ENCODE assay signal across 1 cellular context in the genomic region with DNA sequence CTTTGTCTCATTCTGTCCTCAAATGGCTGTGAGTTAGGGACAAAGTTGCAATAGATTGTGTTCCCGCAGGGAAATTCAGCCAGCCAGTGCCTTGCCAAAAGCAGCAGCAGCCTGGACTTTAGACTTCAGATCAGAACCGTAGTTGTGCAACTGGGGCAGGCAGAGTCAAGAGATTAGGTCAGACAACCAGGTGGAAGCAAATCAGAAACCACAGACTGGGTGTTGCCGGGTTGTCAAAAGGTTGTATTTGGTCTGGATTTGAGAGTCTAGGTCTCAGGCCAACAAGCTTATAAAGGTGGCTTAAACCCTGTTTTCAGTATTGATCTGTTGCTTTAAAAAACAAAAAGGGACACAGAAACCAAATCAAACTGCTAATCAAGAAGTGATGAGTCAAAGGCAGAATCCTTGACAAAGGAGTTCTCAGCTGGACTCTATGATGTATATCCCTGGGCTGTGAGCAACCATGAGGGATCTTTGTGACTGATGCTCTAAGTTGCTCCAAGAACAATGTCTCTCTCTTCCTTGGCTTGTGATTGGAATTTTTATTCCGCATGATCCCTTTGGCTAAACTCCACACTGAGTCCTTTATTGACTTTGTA.
A peak's percentile ranks its signal among the peaks of the same experiment; 100 is the strongest.
TF ChIP-seq lines count a peak whose summit lies in the region.

No MANE protein-coding gene starts in this region.

TF ChIP-seq in HepG2, 621 proteins besides CTCF, POLR2A, EP300 and RAD21 (continued from another document and continues in another):
- TF ChIP-seq RXRA (CRISPR knock-in tag; IDR thresholded peaks at IDR 0.05), result peak; percentile 91
- TF ChIP-seq NCOA1 (CRISPR knock-in tag; IDR thresholded peaks at IDR 0.05), result no peak
- TF ChIP-seq FOXK2 (IDR thresholded peaks at IDR 0.05), result no peak
- TF ChIP-seq ZNF281 (CRISPR knock-in tag; IDR thresholded peaks at IDR 0.05; ENCODE audit: borderline replicate concordance), result peak; percentile 11; the same call in 1 of the 2 replicates
- peak; percentile 63; the same call in 1 of the 2 replicates for TF ChIP-seq ZNF512B (CRISPR knock-in tag; IDR thresholded peaks at IDR 0.05; ENCODE audit: borderline replicate concordance)
- TF ChIP-seq DPF2 (CRISPR knock-in tag; IDR thresholded peaks at IDR 0.05; ENCODE audit: borderline replicate concordance, low read depth), result peak; percentile 88
- TF ChIP-seq ISL2 (CRISPR knock-in tag; IDR thresholded peaks at IDR 0.05), result peak; percentile 79; the same call in 1 of the 2 replicates
- peak; percentile 38; the same call in 1 of the 3 replicates for TF ChIP-seq MXI1 (IDR thresholded peaks at IDR 0.05; ENCODE audit: borderline replicate concordance, low read depth, low read length)
- no peak for TF ChIP-seq GTF3A (CRISPR knock-in tag; conservative IDR thresholded peaks at IDR 0.05)
- peak; percentile 72 for TF ChIP-seq ELF3 (CRISPR knock-in tag; IDR thresholded peaks at IDR 0.05)
- peak; percentile 89 for TF ChIP-seq ZNF605 (CRISPR knock-in tag; IDR thresholded peaks at IDR 0.05)
- peak; percentile 90 for TF ChIP-seq GFI1 (CRISPR knock-in tag; IDR thresholded peaks at IDR 0.05; ENCODE audit: borderline replicate concordance)
- 0 out of 2 replicates have a peak, but pooled peaks have one; percentile 67 for TF ChIP-seq CBFB (CRISPR knock-in tag; IDR thresholded peaks at IDR 0.05)
- 0 out of 2 replicates have a peak, but pooled peaks have one; percentile 38 for TF ChIP-seq ZNF121 (CRISPR knock-in tag; IDR thresholded peaks at IDR 0.05)
- TF ChIP-seq, protein P1, sequence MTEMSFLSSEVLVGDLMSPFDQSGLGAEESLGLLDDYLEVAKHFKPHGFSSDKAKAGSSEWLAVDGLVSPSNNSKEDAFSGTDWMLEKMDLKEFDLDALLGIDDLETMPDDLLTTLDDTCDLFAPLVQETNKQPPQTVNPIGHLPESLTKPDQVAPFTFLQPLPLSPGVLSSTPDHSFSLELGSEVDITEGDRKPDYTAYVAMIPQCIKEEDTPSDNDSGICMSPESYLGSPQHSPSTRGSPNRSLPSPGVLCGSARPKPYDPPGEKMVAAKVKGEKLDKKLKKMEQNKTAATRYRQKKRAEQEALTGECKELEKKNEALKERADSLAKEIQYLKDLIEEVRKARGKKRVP (CRISPR knock-in tag; IDR thresholded peaks at IDR 0.05), result peak in 1 of 2 experiments; percentile 59; a peak in 1 of 4 replicates
- TF ChIP-seq ZBTB20 (CRISPR knock-in tag; IDR thresholded peaks at IDR 0.05; ENCODE audit: borderline replicate concordance, low read depth), result peak; percentile 63; the same call in 1 of the 2 replicates
- TF ChIP-seq, protein P2, sequence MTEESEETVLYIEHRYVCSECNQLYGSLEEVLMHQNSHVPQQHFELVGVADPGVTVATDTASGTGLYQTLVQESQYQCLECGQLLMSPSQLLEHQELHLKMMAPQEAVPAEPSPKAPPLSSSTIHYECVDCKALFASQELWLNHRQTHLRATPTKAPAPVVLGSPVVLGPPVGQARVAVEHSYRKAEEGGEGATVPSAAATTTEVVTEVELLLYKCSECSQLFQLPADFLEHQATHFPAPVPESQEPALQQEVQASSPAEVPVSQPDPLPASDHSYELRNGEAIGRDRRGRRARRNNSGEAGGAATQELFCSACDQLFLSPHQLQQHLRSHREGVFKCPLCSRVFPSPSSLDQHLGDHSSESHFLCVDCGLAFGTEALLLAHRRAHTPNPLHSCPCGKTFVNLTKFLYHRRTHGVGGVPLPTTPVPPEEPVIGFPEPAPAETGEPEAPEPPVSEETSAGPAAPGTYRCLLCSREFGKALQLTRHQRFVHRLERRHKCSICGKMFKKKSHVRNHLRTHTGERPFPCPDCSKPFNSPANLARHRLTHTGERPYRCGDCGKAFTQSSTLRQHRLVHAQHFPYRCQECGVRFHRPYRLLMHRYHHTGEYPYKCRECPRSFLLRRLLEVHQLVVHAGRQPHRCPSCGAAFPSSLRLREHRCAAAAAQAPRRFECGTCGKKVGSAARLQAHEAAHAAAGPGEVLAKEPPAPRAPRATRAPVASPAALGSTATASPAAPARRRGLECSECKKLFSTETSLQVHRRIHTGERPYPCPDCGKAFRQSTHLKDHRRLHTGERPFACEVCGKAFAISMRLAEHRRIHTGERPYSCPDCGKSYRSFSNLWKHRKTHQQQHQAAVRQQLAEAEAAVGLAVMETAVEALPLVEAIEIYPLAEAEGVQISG (CRISPR knock-in tag; IDR thresholded peaks at IDR 0.05), result peak; percentile 80
- no peak for TF ChIP-seq TEAD2 (CRISPR knock-in tag; IDR thresholded peaks at IDR 0.05)
- peak; percentile 58; the same call in 1 of the 2 replicates for TF ChIP-seq ZNF747 (CRISPR knock-in tag; IDR thresholded peaks at IDR 0.05; ENCODE audit: borderline replicate concordance)
- peak; percentile 53; the same call in 1 of the 2 replicates for TF ChIP-seq MIER2 (CRISPR knock-in tag; IDR thresholded peaks at IDR 0.05)
- peak; percentile 76 for TF ChIP-seq CCAR2 (optimal IDR thresholded peaks at IDR 0.05; ENCODE audit: low read depth, low read length)
- peak; percentile 50 for TF ChIP-seq GATAD1 (CRISPR knock-in tag; IDR thresholded peaks at IDR 0.05)
- no peak for TF ChIP-seq ZNF800 (CRISPR knock-in tag; IDR thresholded peaks at IDR 0.05)
- peak; percentile 82 for TF ChIP-seq BCL6 (CRISPR knock-in tag; IDR thresholded peaks at IDR 0.05)
- TF ChIP-seq, protein P3, sequence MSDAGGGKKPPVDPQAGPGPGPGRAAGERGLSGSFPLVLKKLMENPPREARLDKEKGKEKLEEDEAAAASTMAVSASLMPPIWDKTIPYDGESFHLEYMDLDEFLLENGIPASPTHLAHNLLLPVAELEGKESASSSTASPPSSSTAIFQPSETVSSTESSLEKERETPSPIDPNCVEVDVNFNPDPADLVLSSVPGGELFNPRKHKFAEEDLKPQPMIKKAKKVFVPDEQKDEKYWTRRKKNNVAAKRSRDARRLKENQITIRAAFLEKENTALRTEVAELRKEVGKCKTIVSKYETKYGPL (CRISPR knock-in tag; IDR thresholded peaks at IDR 0.05), result peak; percentile 37; the same call in 1 of the 2 replicates
- TF ChIP-seq SPEN (CRISPR knock-in tag; IDR thresholded peaks at IDR 0.05; ENCODE audit: low read depth), result 0 out of 2 replicates have a peak, but pooled peaks have one; percentile 33
- peak; percentile 73; the same call in 1 of the 2 replicates for TF ChIP-seq CBX5 (CRISPR knock-in tag; IDR thresholded peaks at IDR 0.05; ENCODE audit: borderline replicate concordance)
- TF ChIP-seq NR2F2 (IDR thresholded peaks at IDR 0.05; ENCODE audit: borderline replicate concordance, low read depth), result peak; percentile 88
- peak; percentile 66 for TF ChIP-seq ONECUT2 (CRISPR knock-in tag; IDR thresholded peaks at IDR 0.05)
- TF ChIP-seq ZNF772 (CRISPR knock-in tag; IDR thresholded peaks at IDR 0.05), result peak; percentile 87
- TF ChIP-seq ZNF607 (CRISPR knock-in tag; IDR thresholded peaks at IDR 0.05; ENCODE audit: borderline replicate concordance), result peak; percentile 60; the same call in 1 of the 2 replicates
- TF ChIP-seq ZNF24 (IDR thresholded peaks at IDR 0.05), result no peak
- TF ChIP-seq, protein P4, sequence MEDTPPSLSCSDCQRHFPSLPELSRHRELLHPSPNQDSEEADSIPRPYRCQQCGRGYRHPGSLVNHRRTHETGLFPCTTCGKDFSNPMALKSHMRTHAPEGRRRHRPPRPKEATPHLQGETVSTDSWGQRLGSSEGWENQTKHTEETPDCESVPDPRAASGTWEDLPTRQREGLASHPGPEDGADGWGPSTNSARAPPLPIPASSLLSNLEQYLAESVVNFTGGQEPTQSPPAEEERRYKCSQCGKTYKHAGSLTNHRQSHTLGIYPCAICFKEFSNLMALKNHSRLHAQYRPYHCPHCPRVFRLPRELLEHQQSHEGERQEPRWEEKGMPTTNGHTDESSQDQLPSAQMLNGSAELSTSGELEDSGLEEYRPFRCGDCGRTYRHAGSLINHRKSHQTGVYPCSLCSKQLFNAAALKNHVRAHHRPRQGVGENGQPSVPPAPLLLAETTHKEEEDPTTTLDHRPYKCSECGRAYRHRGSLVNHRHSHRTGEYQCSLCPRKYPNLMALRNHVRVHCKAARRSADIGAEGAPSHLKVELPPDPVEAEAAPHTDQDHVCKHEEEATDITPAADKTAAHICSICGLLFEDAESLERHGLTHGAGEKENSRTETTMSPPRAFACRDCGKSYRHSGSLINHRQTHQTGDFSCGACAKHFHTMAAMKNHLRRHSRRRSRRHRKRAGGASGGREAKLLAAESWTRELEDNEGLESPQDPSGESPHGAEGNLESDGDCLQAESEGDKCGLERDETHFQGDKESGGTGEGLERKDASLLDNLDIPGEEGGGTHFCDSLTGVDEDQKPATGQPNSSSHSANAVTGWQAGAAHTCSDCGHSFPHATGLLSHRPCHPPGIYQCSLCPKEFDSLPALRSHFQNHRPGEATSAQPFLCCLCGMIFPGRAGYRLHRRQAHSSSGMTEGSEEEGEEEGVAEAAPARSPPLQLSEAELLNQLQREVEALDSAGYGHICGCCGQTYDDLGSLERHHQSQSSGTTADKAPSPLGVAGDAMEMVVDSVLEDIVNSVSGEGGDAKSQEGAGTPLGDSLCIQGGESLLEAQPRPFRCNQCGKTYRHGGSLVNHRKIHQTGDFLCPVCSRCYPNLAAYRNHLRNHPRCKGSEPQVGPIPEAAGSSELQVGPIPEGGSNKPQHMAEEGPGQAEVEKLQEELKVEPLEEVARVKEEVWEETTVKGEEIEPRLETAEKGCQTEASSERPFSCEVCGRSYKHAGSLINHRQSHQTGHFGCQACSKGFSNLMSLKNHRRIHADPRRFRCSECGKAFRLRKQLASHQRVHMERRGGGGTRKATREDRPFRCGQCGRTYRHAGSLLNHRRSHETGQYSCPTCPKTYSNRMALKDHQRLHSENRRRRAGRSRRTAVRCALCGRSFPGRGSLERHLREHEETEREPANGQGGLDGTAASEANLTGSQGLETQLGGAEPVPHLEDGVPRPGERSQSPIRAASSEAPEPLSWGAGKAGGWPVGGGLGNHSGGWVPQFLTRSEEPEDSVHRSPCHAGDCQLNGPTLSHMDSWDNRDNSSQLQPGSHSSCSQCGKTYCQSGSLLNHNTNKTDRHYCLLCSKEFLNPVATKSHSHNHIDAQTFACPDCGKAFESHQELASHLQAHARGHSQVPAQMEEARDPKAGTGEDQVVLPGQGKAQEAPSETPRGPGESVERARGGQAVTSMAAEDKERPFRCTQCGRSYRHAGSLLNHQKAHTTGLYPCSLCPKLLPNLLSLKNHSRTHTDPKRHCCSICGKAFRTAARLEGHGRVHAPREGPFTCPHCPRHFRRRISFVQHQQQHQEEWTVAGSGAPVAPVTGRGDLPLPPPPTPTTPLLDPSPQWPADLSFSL (CRISPR knock-in tag; IDR thresholded peaks at IDR 0.05), result peak; percentile 50; the same call in 1 of the 2 replicates
- TF ChIP-seq THAP11 (CRISPR knock-in tag; IDR thresholded peaks at IDR 0.05), result peak; percentile 61; the same call in 1 of the 2 replicates
- peak; percentile 51; the same call in 1 of the 2 replicates for TF ChIP-seq NR2C2 (CRISPR knock-in tag; IDR thresholded peaks at IDR 0.05; ENCODE audit: borderline replicate concordance)
- TF ChIP-seq NCOA2 (CRISPR knock-in tag; IDR thresholded peaks at IDR 0.05), result peak; percentile 74
- TF ChIP-seq NCOR1 (IDR thresholded peaks at IDR 0.05; ENCODE audit: borderline replicate concordance, low read length), result peak; percentile 97
- peak; percentile 97; the same call in 1 of the 2 replicates for TF ChIP-seq ZNF292 (CRISPR knock-in tag; IDR thresholded peaks at IDR 0.05; ENCODE audit: borderline replicate concordance, low read depth)
